Comparison of ENCODE assay signal across 1 cellular context in genomic region chr12:92570056-92570753, GRCh38.
TF ChIP-seq lines count a peak whose summit lies in the region.

No MANE protein-coding gene starts in this region.

TF ChIP-seq in GM12878, 131 proteins besides CTCF, POLR2A, EP300 and RAD21 (continued from another document and continues in another):
- TF ChIP-seq CHD2 (IDR thresholded peaks at IDR 0.05; ENCODE audit: borderline replicate concordance, low read depth, low read length): peak; percentile 32; the same call in 1 of the 2 replicates
- TF ChIP-seq SUZ12 (IDR thresholded peaks at IDR 0.05; ENCODE audit: unreplicated experiment): no peak
- TF ChIP-seq PRDM15 (CRISPR knock-in tag; IDR thresholded peaks at IDR 0.05): no peak
- no peak for TF ChIP-seq NRF1 (conservative IDR thresholded peaks at IDR 0.05; ENCODE audit: low read depth, low read length)
- 0 out of 2 replicates have a peak, but pooled peaks have one; percentile 26 for TF ChIP-seq ZNF217 (IDR thresholded peaks at IDR 0.05)
- TF ChIP-seq SRF (IDR thresholded peaks at IDR 0.05; ENCODE audit: low read depth in 2 of 2, low read length in 2 of 2): no peak
- TF ChIP-seq KAT2A (conservative IDR thresholded peaks at IDR 0.05; ENCODE audit: control insufficient read depth, low read depth, low read length): no peak
- no peak for TF ChIP-seq ELK1 (IDR thresholded peaks at IDR 0.05; ENCODE audit: low read depth, low read length)
- TF ChIP-seq NKRF (conservative IDR thresholded peaks at IDR 0.05): no peak
- TF ChIP-seq MYB (IDR thresholded peaks at IDR 0.05; ENCODE audit: borderline replicate concordance, low read depth, low read length): no peak
- no peak for TF ChIP-seq BACH1 (IDR thresholded peaks at IDR 0.05; ENCODE audit: borderline replicate concordance)
- TF ChIP-seq CBFB (IDR thresholded peaks at IDR 0.05; ENCODE audit: low read depth): no peak
- no peak for TF ChIP-seq ZSCAN29 (IDR thresholded peaks at IDR 0.05)
- TF ChIP-seq POLR2AphosphoS5 (IDR thresholded peaks at IDR 0.05; ENCODE audit: low read length): no peak
- no peak for TF ChIP-seq ZNF274 (IDR thresholded peaks at IDR 0.05; ENCODE audit: insufficient read depth, insufficient read length)
- TF ChIP-seq CHD1 (IDR thresholded peaks at IDR 0.05; ENCODE audit: low read depth, low read length): no peak
- TF ChIP-seq TARDBP (IDR thresholded peaks at IDR 0.05; ENCODE audit: borderline replicate concordance): no peak
- no peak for TF ChIP-seq E2F8 (IDR thresholded peaks at IDR 0.05; ENCODE audit: low read depth, partially characterized antibody)
- peak; percentile 64; the same call in 1 of the 2 replicates for TF ChIP-seq ZBED1 (IDR thresholded peaks at IDR 0.05; ENCODE audit: borderline replicate concordance)
- TF ChIP-seq SKIL (IDR thresholded peaks at IDR 0.05; ENCODE audit: low read depth, poor library complexity, severe bottlenecking): peak; percentile 96
- TF ChIP-seq NR2C2 (IDR thresholded peaks at IDR 0.05; ENCODE audit: borderline replicate concordance, control insufficient read depth, insufficient read length, low read depth): no peak
- no peak for TF ChIP-seq LARP7 (IDR thresholded peaks at IDR 0.05)
- TF ChIP-seq SREBF2 (IDR thresholded peaks at IDR 0.05; ENCODE audit: low read length): no peak
- no peak for TF ChIP-seq FOXK2 (IDR thresholded peaks at IDR 0.05)
- TF ChIP-seq BHLHE40 (IDR thresholded peaks at IDR 0.05; ENCODE audit: borderline replicate concordance in 1 of 2, low read depth in 2 of 2, low read length in 1 of 2): 0 out of 4 replicates have a peak, but pooled peaks of 1 of the 2 experiments have one; percentile 32
- TF ChIP-seq NR2F1 (conservative IDR thresholded peaks at IDR 0.05): no peak
- TF ChIP-seq CREM (IDR thresholded peaks at IDR 0.05; ENCODE audit: low read depth): peak; percentile 17; the same call in 1 of the 2 replicates
- peak; percentile 63; the same call in 1 of the 2 replicates for TF ChIP-seq ZNF24 (IDR thresholded peaks at IDR 0.05)
- TF ChIP-seq YY1 (IDR thresholded peaks at IDR 0.05; ENCODE audit: low read depth, low read length): no peak; the same call in 1 of the 2 replicates
- TF ChIP-seq RFX5 (IDR thresholded peaks at IDR 0.05; ENCODE audit: low read depth, low read length): no peak
- TF ChIP-seq STAT1 (conservative IDR thresholded peaks at IDR 0.05): 0 out of 2 replicates have a peak, but pooled peaks have one; percentile 34
- peak; percentile 87 for TF ChIP-seq MLLT1 (IDR thresholded peaks at IDR 0.05)
- TF ChIP-seq SP1 (IDR thresholded peaks at IDR 0.05; ENCODE audit: low read depth, low read length): no peak
- TF ChIP-seq CREB1 (IDR thresholded peaks at IDR 0.05; ENCODE audit: low read depth): peak; percentile 33; the same call in 1 of the 2 replicates
- TF ChIP-seq CBX5 (IDR thresholded peaks at IDR 0.05; ENCODE audit: low read depth): peak; percentile 60; the same call in 1 of the 2 replicates
- no peak for TF ChIP-seq GATAD2B (conservative IDR thresholded peaks at IDR 0.05; ENCODE audit: low read depth)
- no peak for TF ChIP-seq TCF12 (IDR thresholded peaks at IDR 0.05; ENCODE audit: low read depth, low read length)
- no peak for TF ChIP-seq HCFC1 (IDR thresholded peaks at IDR 0.05; ENCODE audit: low read length)
- TF ChIP-seq SIN3A (IDR thresholded peaks at IDR 0.05; ENCODE audit: low read depth, low read length): no peak
- TF ChIP-seq KLF5 (IDR thresholded peaks at IDR 0.05; ENCODE audit: partially characterized antibody): no peak
- TF ChIP-seq SMARCA5 (IDR thresholded peaks at IDR 0.05): 0 out of 2 replicates have a peak, but pooled peaks have one; percentile 33
- TF ChIP-seq ZBTB33 (IDR thresholded peaks at IDR 0.05): no peak
- TF ChIP-seq RBBP5 (conservative IDR thresholded peaks at IDR 0.05): no peak
- TF ChIP-seq MTA3 (IDR thresholded peaks at IDR 0.05; ENCODE audit: borderline replicate concordance, low read length): no peak; the same call in 1 of the 2 replicates
- no peak; the same call in 1 of the 2 replicates for TF ChIP-seq STAT3 (IDR thresholded peaks at IDR 0.05; ENCODE audit: low read depth, low read length)
- no peak for TF ChIP-seq SREBF1 (IDR thresholded peaks at IDR 0.05; ENCODE audit: low read length)
- no peak for TF ChIP-seq NFYA (IDR thresholded peaks at IDR 0.05; ENCODE audit: borderline replicate concordance, low read depth, low read length)
- TF ChIP-seq ATF7 (IDR thresholded peaks at IDR 0.05; ENCODE audit: low read depth): no peak; the same call in none of the 2 replicates
- TF ChIP-seq E4F1 (IDR thresholded peaks at IDR 0.05; ENCODE audit: borderline replicate concordance, partially characterized antibody): no peak
